ENCODE assay signal across 22 cellular contexts in genomic region chr14:23406725-23407355, GRCh38. TPM values are rescaled to one million over a fixed set of nuclear protein-coding genes. Genes with fewer than 3 reads are reported as not detected.
"Had no signal": no experiment of that assay in that cellular context is flagged by ENCODE, and none has a peak within 500 bp of the region (broad histone marks: within the 10 kb centered on the region; RNA-seq: fewer than 3 reads in every experiment).

No MANE protein-coding gene starts in this region.

- ATAC-seq: activated T-helper 17 cell treated with anti-CD3 and anti-CD28 coated beads, Interleukin-2, amount 50 U/mL, for 72 hours had no signal

- H3K27me3 ChIP-seq: MG63 had no signal

- H3K36me3 ChIP-seq: MG63 had no signal

- H3K27ac ChIP-seq: KMS-11, PC-9, VCaP had no signal

- H3K4me3 ChIP-seq: MG63, PC-9 had no signal

- DNase-seq: activated CD4-positive, alpha-beta memory T cell treated with anti-CD3 and anti-CD28 coated beads for 36 hours; activated CD4-positive, alpha-beta T cell treated with anti-CD3 and anti-CD28 coated beads, Interleukin-2, amount 10 ng/mL, durations not matched to agents 7 days and 5 days; activated CD4-positive, CD25-positive, alpha-beta regulatory T cell; activated gamma-delta T cell; activated naive CD4-positive, alpha-beta T cell treated with anti-CD3 and anti-CD28 coated beads for 36 hours; activated T-cell treated with anti-CD3 and anti-CD28 coated beads for 4 hours; activated T-cell treated with anti-CD3 and anti-CD28 coated beads, Interleukin-2, amount 50 U/mL, for 48 hours; MG63; MV-4-11; NCI-H2029 treated with DMSO at 0.1 percent for 48 hours; NCI-H446; NCI-H524 treated with DMSO at 0.1 percent for 48 hours; NCI-H748 treated with DMSO at 0.1 percent for 48 hours; PC-9; SK-N-SH; T-helper 1 cell had no signal

- H3K9me3 ChIP-seq: MG63, SK-N-SH had no signal

RNA-seq across cellular contexts. Expression of gene MYH6, which starts 1.2 kb away (rescaled TPM):
- total RNA-seq: activated CD8-positive, alpha-beta memory T cell treated with anti-CD3 and anti-CD28 coated beads for 36 hours; activated naive CD4-positive, alpha-beta T cell treated with anti-CD3 and anti-CD28 coated beads for 36 hours; astrocyte; PC-9; T-helper 2 cell treated with Interferon-gamma antibody and Interleukin-4, amounts not matched to agents 100 ng/mL and 5 ng/mL, for 36 hours had no signal
- polyA plus RNA-seq: SK-N-SH had no signal

RNA-seq across cellular contexts. Expression of gene MYH7, which starts 28.6 kb away (rescaled TPM):
- total RNA-seq: activated CD8-positive, alpha-beta memory T cell treated with anti-CD3 and anti-CD28 coated beads for 36 hours; activated naive CD4-positive, alpha-beta T cell treated with anti-CD3 and anti-CD28 coated beads for 36 hours; astrocyte; PC-9; T-helper 2 cell treated with Interferon-gamma antibody and Interleukin-4, amounts not matched to agents 100 ng/mL and 5 ng/mL, for 36 hours had no signal
- polyA plus RNA-seq: SK-N-SH had no signal

RNA-seq across cellular contexts. Expression of gene CMTM5, which starts 30.0 kb away (rescaled TPM):
- total RNA-seq: activated CD4-positive, alpha-beta memory T cell treated with anti-CD3 and anti-CD28 coated beads for 36 hours; activated CD4-positive, alpha-beta T cell treated with anti-CD3 and anti-CD28 coated beads, Interleukin-2, amount 10 ng/mL, durations not matched to agents 7 days and 5 days; activated CD8-positive, alpha-beta memory T cell treated with anti-CD3 and anti-CD28 coated beads for 36 hours; activated naive CD4-positive, alpha-beta T cell treated with anti-CD3 and anti-CD28 coated beads for 36 hours; activated T-helper 17 cell treated with anti-CD3 and anti-CD28 coated beads, Interleukin-2, amount 50 U/mL, for 72 hours; astrocyte; PC-9; T-helper 2 cell treated with Interferon-gamma antibody and Interleukin-4, amounts not matched to agents 100 ng/mL and 5 ng/mL, for 36 hours had no signal

RNA-seq across cellular contexts. Expression of gene IL25, which starts 34.2 kb away (rescaled TPM):
- total RNA-seq: activated CD4-positive, alpha-beta memory T cell treated with anti-CD3 and anti-CD28 coated beads for 36 hours; activated CD4-positive, alpha-beta T cell treated with anti-CD3 and anti-CD28 coated beads, Interleukin-2, amount 10 ng/mL, durations not matched to agents 7 days and 5 days; activated CD8-positive, alpha-beta memory T cell treated with anti-CD3 and anti-CD28 coated beads for 36 hours; activated naive CD4-positive, alpha-beta T cell treated with anti-CD3 and anti-CD28 coated beads for 36 hours; activated T-helper 17 cell treated with anti-CD3 and anti-CD28 coated beads, Interleukin-2, amount 50 U/mL, for 72 hours; astrocyte; PC-9; T-helper 2 cell treated with Interferon-gamma antibody and Interleukin-4, amounts not matched to agents 100 ng/mL and 5 ng/mL, for 36 hours had no signal
- polyA plus RNA-seq: SK-N-SH had no signal

RNA-seq across cellular contexts. Expression of gene EFS, which starts 41.9 kb away (rescaled TPM):
- total RNA-seq: activated CD4-positive, alpha-beta memory T cell treated with anti-CD3 and anti-CD28 coated beads for 36 hours; activated CD4-positive, alpha-beta T cell treated with anti-CD3 and anti-CD28 coated beads, Interleukin-2, amount 10 ng/mL, durations not matched to agents 7 days and 5 days; activated CD8-positive, alpha-beta memory T cell treated with anti-CD3 and anti-CD28 coated beads for 36 hours; activated naive CD4-positive, alpha-beta T cell treated with anti-CD3 and anti-CD28 coated beads for 36 hours; activated T-helper 17 cell treated with anti-CD3 and anti-CD28 coated beads, Interleukin-2, amount 50 U/mL, for 72 hours; PC-9; T-helper 2 cell treated with Interferon-gamma antibody and Interleukin-4, amounts not matched to agents 100 ng/mL and 5 ng/mL, for 36 hours had no signal
